Comparison of ENCODE assay signal across 8 cellular contexts in genomic region chr18:23661735-23662308, GRCh38. TPM values are rescaled to one million over a fixed set of nuclear protein-coding genes. Genes with fewer than 3 reads are reported as not detected.
DNase-seq lines count a peak whose midpoint lies in the region; ATAC-seq and TF ChIP-seq lines count a peak whose summit lies in the region.

No MANE protein-coding gene starts in this region.

- H3K27me3 Mint-ChIP-seq in naive thymus-derived CD8-positive, alpha-beta T cell = peaks cover 16 to 43% (median 22%) of the 10 kb centered on the region in 5 donors

- H3K27me3 ChIP-seq in BE2C = peaks cover 11% of the 10 kb centered on the region
- H3K27me3 ChIP-seq in colonic mucosa = peaks cover 26% of the 10 kb centered on the region

- H3K9me3 Mint-ChIP-seq in naive thymus-derived CD8-positive, alpha-beta T cell = no peaks in the 10 kb centered on the region

- TF ChIP-seq CTCF in BE2C (IDR thresholded peaks at IDR 0.05; ENCODE audit: low read depth, low read length) (no peak), colonic mucosa (IDR thresholded peaks at IDR 0.05) (no peak)

- H3K36me3 ChIP-seq in BE2C (no peaks in the 10 kb centered on the region), colonic mucosa (no peaks in the 10 kb centered on the region)

- H3K4me1 ChIP-seq in BE2C (no peaks in the 10 kb centered on the region), colonic mucosa (peaks cover 6% of the 10 kb centered on the region)

- peaks cover 21 to 31% (median 25%) of the 10 kb centered on the region in 4 donors for H3K4me1 Mint-ChIP-seq in naive thymus-derived CD8-positive, alpha-beta T cell

- H3K9ac ChIP-seq in colonic mucosa (ENCODE audit: low read depth in 2 of 2, low read length in 2 of 2) = no peak overlapping the region

- no peak overlapping the region for H3K27ac ChIP-seq in colonic mucosa

- POLR2A ChIA-PET in naive thymus-derived CD8-positive, alpha-beta T cell (lab: Charles Lee) = no interaction called here

- peak overlapping the region in 4 of 10 donors; percentile 33 to 75 (median 51) for H3K27ac Mint-ChIP-seq in naive thymus-derived CD8-positive, alpha-beta T cell

- intact Hi-C loops in colonic mucosa (cut with DNase I) = no loop called here

- H3K4me3 Mint-ChIP-seq in naive thymus-derived CD8-positive, alpha-beta T cell = peak overlapping the region; percentile 74 to 87 (median 84)

- DNase-seq in BE2C (no peak), LHCN-M2 (ENCODE audit: low read depth) (peak; percentile 15), colonic mucosa (no peak), NCI-H146 treated with DMSO at 0.1 percent for 48 hours (lab: John Stamatoyannopoulos, UW; ENCODE audit: unreplicated experiment) (no peak), NCI-H1436 treated with DMSO at 0.1 percent for 48 hours (lab: John Stamatoyannopoulos, UW) (no peak), NOMO-1 (lab: John Stamatoyannopoulos, UW; ENCODE audit: unreplicated experiment in 2 of 2) (no peak)
- DNase-seq in naive thymus-derived CD8-positive, alpha-beta T cell = peak in 1 of 10 donors; percentile 9

- no peaks in the 10 kb centered on the region for H3K36me3 Mint-ChIP-seq in naive thymus-derived CD8-positive, alpha-beta T cell

- peak in 1 of 2 donors; percentile 14 for ATAC-seq in naive thymus-derived CD8-positive, alpha-beta T cell
- ATAC-seq in GM19324 (IDR thresholded peaks at IDR 0.05; ENCODE audit: low FRiP score, unreplicated experiment) = no peak

- H3K4me3 ChIP-seq in BE2C (ENCODE audit: low read depth, low read length) (peak overlapping the region; percentile 57), colonic mucosa (peak overlapping the region; percentile 47)

- H3K9me3 ChIP-seq in BE2C (no peaks in the 10 kb centered on the region), colonic mucosa (no peaks in the 10 kb centered on the region)

RNA-seq across cellular contexts. Expression of gene ANKRD29, which starts 0.9 kb away (rescaled TPM):
- polyA plus RNA-seq in BE2C (2012; ENCODE audit: insufficient read depth, insufficient read length, low read depth) = not detected
- 5.8 and 7.1 TPM in 2 replicates for total RNA-seq in LHCN-M2 (2014; rRNA removed)
- polyA plus RNA-seq in LHCN-M2 (2012) = 1.4 TPM
- 1 to 10 TPM; 1.0 to 1.1 TPM for total RNA-seq in colonic mucosa
- not detected for total RNA-seq in naive thymus-derived CD8-positive, alpha-beta T cell
- polyA plus RNA-seq in naive thymus-derived CD8-positive, alpha-beta T cell = not detected

RNA-seq across cellular contexts. Expression of gene LAMA3, which starts 27.4 kb away (rescaled TPM):
- polyA plus RNA-seq in BE2C (2012; ENCODE audit: insufficient read depth, insufficient read length, low read depth) = 1.8 TPM
- 3.3 and 4.2 TPM in 2 replicates for total RNA-seq in LHCN-M2 (2014; rRNA removed)
- 1.6 TPM for polyA plus RNA-seq in LHCN-M2 (2012)
- total RNA-seq in colonic mucosa = 10 to 100 TPM; 31.9 to 41.3 TPM
- not detected for total RNA-seq in naive thymus-derived CD8-positive, alpha-beta T cell
- not detected for polyA plus RNA-seq in naive thymus-derived CD8-positive, alpha-beta T cell
